13 cellular contexts compared by ENCODE assay signal in the genomic region with DNA sequence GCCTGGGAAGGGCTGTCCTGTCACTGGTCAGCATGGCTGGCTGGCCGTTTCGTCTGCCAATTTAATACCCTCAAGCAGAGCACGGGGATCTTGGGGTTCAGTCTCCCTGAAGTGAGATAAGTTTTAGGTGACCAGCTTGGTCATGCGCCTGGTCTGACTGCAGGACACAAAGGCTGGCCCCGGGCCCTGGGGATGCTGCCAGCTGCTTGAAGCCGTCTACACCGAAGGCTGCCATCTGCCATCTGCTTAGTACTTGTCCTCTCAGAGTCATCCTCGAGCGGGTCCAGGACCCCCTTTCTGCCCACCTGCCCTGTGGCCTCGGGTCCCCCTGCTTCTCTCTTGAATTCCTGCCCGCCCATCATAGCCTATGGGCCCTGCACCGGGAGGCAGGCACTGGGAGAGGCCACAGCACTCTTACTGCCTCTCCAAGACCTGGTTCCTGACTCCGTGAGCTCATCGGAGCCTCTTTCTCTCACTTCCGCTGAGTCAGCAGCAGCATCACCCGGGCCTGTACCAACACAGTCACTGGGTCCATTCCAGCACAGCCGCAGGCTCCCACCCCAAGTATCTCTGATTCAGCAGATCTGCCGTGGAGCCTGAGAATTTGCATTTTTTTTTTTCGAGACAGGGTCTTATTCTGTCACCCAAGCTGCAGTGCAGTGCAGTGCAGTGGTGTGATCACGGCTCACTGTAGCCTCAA. TPM values are rescaled to one million over a fixed set of nuclear protein-coding genes. Genes with fewer than 3 reads are reported as not detected.
DNase-seq lines count a peak whose midpoint lies in the region; ATAC-seq and TF ChIP-seq lines count a peak whose summit lies in the region.
"Had no signal": no experiment of that assay in that cellular context is flagged by ENCODE, and none has a peak within 500 bp of the region (broad histone marks: within the 10 kb centered on the region; RNA-seq: fewer than 3 reads in every experiment).

No MANE protein-coding gene starts in this region.

- H4K8ac ChIP-seq in H9 (replicated peaks; ENCODE audit: insufficient read length, low read depth, low read length): no peak overlapping the region

- H4K5ac ChIP-seq in H9 (ENCODE audit: insufficient read length, low read depth, low read length): no peak overlapping the region

- H3K27me3 ChIP-seq in H9 (ENCODE audit: insufficient read depth, low read length): no peaks in the 10 kb centered on the region
- H3K27me3 ChIP-seq in testis: no peaks in the 10 kb centered on the region
- H3K27me3 ChIP-seq: tibial nerve had no signal

- H3K9ac ChIP-seq in H9 (ENCODE audit: extremely low read depth, insufficient read length, low read length): no peak overlapping the region

- TF ChIP-seq CTCF in H9 (conservative IDR thresholded peaks at IDR 0.05) (no peak), fibroblast of villous mesenchyme (IDR thresholded peaks at IDR 0.05; ENCODE audit: insufficient read depth, low read depth, low read length) (no peak), testis (IDR thresholded peaks at IDR 0.05) (no peak)

- H3K4me2 ChIP-seq in H9 (ENCODE audit: insufficient read depth, insufficient read length, low read length): no peak overlapping the region

- no peak overlapping the region for H2BK120ac ChIP-seq in H9 (ENCODE audit: low read depth, low read length, poor library complexity, severe bottlenecking)

- WGBS in H9 (ENCODE audit: extremely low coverage, insufficient read length, low lambda C conversion rate): no CpG with 5 or more reads among the region's 20 CpGs
- 60 to 76% methylated on average over 15 to 20 of the region's 20 CpGs for WGBS in testis, 2 donors

- H3K36me3 Mint-ChIP-seq in H9 (ENCODE audit: insufficient read depth in 1 of 3, low read depth in 3 of 3): peaks cover 43 to 61% (median 44%) of the 10 kb centered on the region in 3 experiments; a peak in 6 of 7 replicates

- H2AK5ac ChIP-seq in H9 (ENCODE audit: insufficient read length, low read length): no peak overlapping the region

- intact Hi-C loops in testis (cut with DNase I; ENCODE audit: low total_unique reads): no loop called here

- ATAC-seq in HG02981 (IDR thresholded peaks at IDR 0.05; ENCODE audit: unreplicated experiment) (no peak), HG03139 (IDR thresholded peaks at IDR 0.05; ENCODE audit: unreplicated experiment) (no peak)

- H3K4me3 ChIP-seq in fibroblast of villous mesenchyme (ENCODE audit: low read depth, low read length) (no peak overlapping the region), testis (no peak overlapping the region)
- H3K4me3 ChIP-seq: tibial nerve had no signal

- DNase-seq in H9: no peak
- DNase-seq in amniotic epithelial cell (ENCODE audit: low read depth): peak; percentile 94
- DNase-seq in fibroblast of villous mesenchyme (ENCODE audit: low read depth): peak; percentile 88
- DNase-seq in testis: peak; percentile 48
- no peak for DNase-seq in germinal center (ENCODE audit: low spot score)
- DNase-seq: activated CD4-positive, CD25-positive, alpha-beta regulatory T cell; activated gamma-delta T cell; DMS79; effector CD4-positive, alpha-beta T cell had no signal

- H3K27ac ChIP-seq in H9 (ENCODE audit: insufficient read length, low read depth, low read length) (no peak overlapping the region), testis (no peak overlapping the region)
- H3K27ac ChIP-seq: neutrophil had no signal

- H3K56ac ChIP-seq in H9 (ENCODE audit: insufficient read length, low read depth, low read length): no peak overlapping the region

- H3K4me3 Mint-ChIP-seq in H9: no peak overlapping the region

- no peaks in the 10 kb centered on the region for H3K36me3 ChIP-seq in testis (ENCODE audit: low read depth, missing control alignments)
- H3K36me3 ChIP-seq: neutrophil had no signal

- H3K4me1 ChIP-seq in H9 (ENCODE audit: insufficient read depth, low read length) (peaks cover 2% of the 10 kb centered on the region; the same call in 1 of the 2 replicates), testis (peaks cover 16% of the 10 kb centered on the region)

- H2BK20ac ChIP-seq in H9 (ENCODE audit: low read depth, low read length, poor library complexity, severe bottlenecking): no peak overlapping the region

- no peak overlapping the region for H3T11ph ChIP-seq in H9 (ENCODE audit: low read length)

- no peak for TF ChIP-seq POLR2A in testis (IDR thresholded peaks at IDR 0.05)

- no peak overlapping the region for H3K14ac ChIP-seq in H9 (ENCODE audit: insufficient read depth, low read length)

- no peak overlapping the region for H3K4ac ChIP-seq in H9 (ENCODE audit: low read depth, low read length)

- H4K20me1 ChIP-seq in H9 (ENCODE audit: control insufficient read depth, insufficient read depth, insufficient read length): no peaks in the 10 kb centered on the region

- no peaks in the 10 kb centered on the region for H3K9me3 ChIP-seq in H9 (ENCODE audit: control insufficient read depth, low read depth, low read length)
- H3K9me3 ChIP-seq in testis: no peaks in the 10 kb centered on the region
- H3K9me3 ChIP-seq: neutrophil, tibial nerve had no signal

- H3K23me2 ChIP-seq in H9 (ENCODE audit: insufficient read length, low read depth, low read length, poor library complexity, severe bottlenecking): no peaks in the 10 kb centered on the region

- H2AFZ ChIP-seq in H9 (ENCODE audit: low read length): no peak overlapping the region

- H3K27ac Mint-ChIP-seq in H9: peak overlapping the region in 2 of 3 experiments; percentile 49 to 53; a peak in 3 of 7 replicates

- H2BK5ac ChIP-seq in H9 (ENCODE audit: insufficient read length, low read length): no peak overlapping the region

- no peak overlapping the region for H2BK12ac ChIP-seq in H9 (ENCODE audit: insufficient read length, low read depth, low read length)

- H3K79me1 ChIP-seq in H9 (ENCODE audit: insufficient read depth, low read depth, low read length, poor library complexity, severe bottlenecking): no peaks in the 10 kb centered on the region

- H3K27me3 Mint-ChIP-seq in H9 (ENCODE audit: low read depth): no peaks in the 10 kb centered on the region

- peaks cover 20 to 22% of the 10 kb centered on the region in 2 experiments for H3K4me1 Mint-ChIP-seq in H9

- H3K9me3 Mint-ChIP-seq in H9: no peaks in the 10 kb centered on the region

- H3K18ac ChIP-seq in H9 (ENCODE audit: insufficient read length, low read depth, low read length): no peak overlapping the region

- H3K79me2 ChIP-seq in H9 (ENCODE audit: insufficient read depth, low read length): peaks cover 14% of the 10 kb centered on the region; the same call in 1 of the 2 replicates

- H2BK15ac ChIP-seq in H9 (ENCODE audit: low read depth, low read length): no peak overlapping the region

- H3K23ac ChIP-seq in H9 (ENCODE audit: insufficient read length, low read depth, low read length): no peak overlapping the region

- H4K91ac ChIP-seq in H9 (ENCODE audit: insufficient read length, low read depth, low read length): no peak overlapping the region

RNA-seq across cellular contexts. Expression of a gene that starts 7.0 kb away (rescaled TPM):
- total RNA-seq in H9 (2021) (64.7 and 66.8 TPM in 2 replicates), fibroblast of villous mesenchyme (188 and 255 TPM in 2 replicates), testis (10 to 100 TPM; 32.8 to 52.5 TPM)
- 23.3 TPM for polyA plus RNA-seq in testis (ENCODE audit: insufficient read depth, low read depth, low replicate concordance)

RNA-seq across cellular contexts. Expression of a gene that starts 23.3 kb away (rescaled TPM):
- 1.0 and 1.4 TPM in 2 replicates for total RNA-seq in H9 (2021)
- not detected in 2 replicates for total RNA-seq in fibroblast of villous mesenchyme
- total RNA-seq in testis: not detected
- polyA plus RNA-seq in testis (ENCODE audit: insufficient read depth, low read depth, low replicate concordance): not detected
- total RNA-seq: tibial nerve had no signal

RNA-seq across cellular contexts. Expression of a gene that starts 29.6 kb away (rescaled TPM):
- total RNA-seq in H9 (2021) (0.94 and 1.5 TPM in 2 replicates), fibroblast of villous mesenchyme (under 0.01 and 0.43 TPM in 2 replicates), testis (1 to 10 TPM; 2.5 to 3.8 TPM)
- 2.6 TPM for polyA plus RNA-seq in testis (ENCODE audit: insufficient read depth, low read depth, low replicate concordance)

RNA-seq across cellular contexts. Expression of a gene that starts 41.8 kb away (rescaled TPM):
- total RNA-seq in H9 (2021) (2.0 and 2.6 TPM in 2 replicates), fibroblast of villous mesenchyme (1.3 and 1.9 TPM in 2 replicates), testis (1 to 10 TPM; 1.5 to 2.0 TPM)
- 2.5 TPM for polyA plus RNA-seq in testis (ENCODE audit: insufficient read depth, low read depth, low replicate concordance)

Comparison
In these comparisons a context has a peak if more than half of its experiments do, and no peak if none do; other contexts are left out.
1. DNase-seq: peak in amniotic epithelial cell (single experiment), fibroblast of villous mesenchyme (single experiment) and testis (single experiment); none in H9 (single experiment) and germinal center (single experiment).